ENCODE assay signal across 15 cellular contexts in genomic region chr17:17467720-17468119, GRCh38. TPM values are rescaled to one million over a fixed set of nuclear protein-coding genes. Genes with fewer than 3 reads are reported as not detected.
DNase-seq lines count a peak whose midpoint lies in the region; ATAC-seq and TF ChIP-seq lines count a peak whose summit lies in the region.
"Had no signal": no experiment of that assay in that cellular context is flagged by ENCODE, and none has a peak within 500 bp of the region (broad histone marks: within the 10 kb centered on the region; RNA-seq: fewer than 3 reads in every experiment).

No MANE protein-coding gene starts in this region.

- peaks cover 6% of the 10 kb centered on the region for H3K9me3 Mint-ChIP-seq in glutamatergic neuron (ENCODE audit: unreplicated experiment)
- no peaks in the 10 kb centered on the region for H3K9me3 Mint-ChIP-seq in mesothelial cell of epicardium
- H3K9me3 Mint-ChIP-seq: activated CD4-positive, alpha-beta memory T cell treated with anti-CD3 and anti-CD28 coated beads for 36 hours; naive thymus-derived CD8-positive, alpha-beta T cell had no signal

- H3K4me3 ChIP-seq in HEK293 (ENCODE audit: low read depth, low read length): no peak overlapping the region
- H3K4me3 ChIP-seq: esophagus muscularis mucosa, psoas muscle had no signal

- DNase-seq in A172 (ENCODE audit: low spot score) (peak; percentile 28), T1000 (lab: John Stamatoyannopoulos, UW) (peak; percentile 41), glutamatergic neuron (peak; percentile 37), mesothelial cell of epicardium (ENCODE audit: low spot score in 2 of 2, unreplicated experiment in 2 of 2) (no peak), epidermal melanocyte (ENCODE audit: insufficient read length, low spot score) (no peak), germinal center (ENCODE audit: low spot score) (no peak)
- DNase-seq: activated CD4-positive, alpha-beta memory T cell treated with anti-CD3 and anti-CD28 coated beads for 36 hours; activated T-cell treated with anti-CD3 and anti-CD28 coated beads, Interleukin-2, amount 50 U/mL, for 48 hours; Calu3; cortex of kidney; naive thymus-derived CD8-positive, alpha-beta T cell; psoas muscle had no signal

- 0 out of 2 replicates have a peak overlapping the region, but pooled peaks have one; percentile 2 for H3K27ac ChIP-seq in HEK293 (ENCODE audit: extremely low read depth, low read depth, low read length)
- H3K27ac ChIP-seq: esophagus muscularis mucosa, psoas muscle had no signal

- H3K4me1 ChIP-seq in HEK293 (ENCODE audit: control insufficient read depth, insufficient read depth, low read length): 0 out of 2 replicates have a peak, but pooled peaks cover 2% of the 10 kb centered on the region
- H3K4me1 ChIP-seq: esophagus muscularis mucosa, psoas muscle had no signal

- H3K27me3 Mint-ChIP-seq in glutamatergic neuron (ENCODE audit: unreplicated experiment) (peaks cover 4% of the 10 kb centered on the region), mesothelial cell of epicardium (ENCODE audit: low read depth) (peaks cover 82% of the 10 kb centered on the region)

- TF ChIP-seq CTCF in HEK293 (tag by site-specific recombination; IDR thresholded peaks at IDR 0.05): no peak
- TF ChIP-seq CTCF in glutamatergic neuron (IDR thresholded peaks at IDR 0.05; ENCODE audit: partially characterized antibody, unreplicated experiment): no peak
- TF ChIP-seq CTCF in mesothelial cell of epicardium (IDR thresholded peaks at IDR 0.05; ENCODE audit: unreplicated experiment): no peak

- ATAC-seq in GM18870 (IDR thresholded peaks at IDR 0.05; ENCODE audit: unreplicated experiment): no peak
- ATAC-seq: naive thymus-derived CD8-positive, alpha-beta T cell had no signal

- peak overlapping the region; percentile 75 for H3K27ac Mint-ChIP-seq in glutamatergic neuron (ENCODE audit: unreplicated experiment)
- H3K27ac Mint-ChIP-seq in mesothelial cell of epicardium: no peak overlapping the region
- H3K27ac Mint-ChIP-seq: activated CD4-positive, alpha-beta memory T cell treated with anti-CD3 and anti-CD28 coated beads for 36 hours had no signal

- H3K36me3 ChIP-seq in HEK293 (ENCODE audit: control insufficient read depth in 2 of 2, insufficient read depth in 1 of 2, low read length in 2 of 2): no peaks in the 10 kb centered on the region
- H3K36me3 ChIP-seq: esophagus muscularis mucosa had no signal

- H3K4me3 Mint-ChIP-seq in glutamatergic neuron (ENCODE audit: unreplicated experiment) (no peak overlapping the region), mesothelial cell of epicardium (no peak overlapping the region)
- H3K4me3 Mint-ChIP-seq: activated CD4-positive, alpha-beta memory T cell treated with anti-CD3 and anti-CD28 coated beads for 36 hours; naive thymus-derived CD8-positive, alpha-beta T cell had no signal

- H3K4me1 Mint-ChIP-seq in glutamatergic neuron (ENCODE audit: low read depth, unreplicated experiment) (peaks cover 29% of the 10 kb centered on the region), mesothelial cell of epicardium (no peaks in the 10 kb centered on the region)
- H3K4me1 Mint-ChIP-seq: naive thymus-derived CD8-positive, alpha-beta T cell had no signal

- no peaks in the 10 kb centered on the region for H3K36me3 Mint-ChIP-seq in glutamatergic neuron (ENCODE audit: unreplicated experiment)
- H3K36me3 Mint-ChIP-seq in mesothelial cell of epicardium: no peaks in the 10 kb centered on the region
- H3K36me3 Mint-ChIP-seq: activated CD4-positive, alpha-beta memory T cell treated with anti-CD3 and anti-CD28 coated beads for 36 hours; naive thymus-derived CD8-positive, alpha-beta T cell had no signal

- CTCF ChIA-PET in HEK293 (lab: Yijun Ruan, JAX): interaction anchor here (0.6 to 2.2 kb wide), 4 partner anchors 29 to 485 kb away, joined by 3 to 13 read pairs (median 7); partner anchors contain the start of gene RASD1

- no peaks in the 10 kb centered on the region for H3K9me3 ChIP-seq in HEK293 (ENCODE audit: control insufficient read depth, insufficient read depth, low read depth, low read length)
- H3K9me3 ChIP-seq: esophagus muscularis mucosa, psoas muscle had no signal

- POLR2A ChIA-PET in HEK293 (lab: Yijun Ruan, JAX): interaction anchor here (2.0 kb wide), 1 partner anchor 29 kb away, joined by 6 read pairs; the partner anchor contains the start of gene RASD1

TF ChIP-seq in HEK293, 187 proteins besides CTCF, POLR2A, EP300 and RAD21:
- TF ChIP-seq ZBTB17 (tag by site-specific recombination; IDR thresholded peaks at IDR 0.05): peak; percentile 52; the same call in 1 of the 2 replicates
- 0 out of 2 replicates have a peak, but pooled peaks have one; percentile 20 for TF ChIP-seq KLF17 (tag by site-specific recombination; IDR thresholded peaks at IDR 0.05)
- no peak for TF ChIP-seq ZNF248 (tag by site-specific recombination; IDR thresholded peaks at IDR 0.05)
TF ChIP-seq in HEK293: peak in this region for 2.

RNA-seq across cellular contexts. Expression of gene MED9, which starts 9.1 kb away (rescaled TPM):
- total RNA-seq in A172 (2014; rRNA removed; shearing (Covaris generic)): 6.4 and 9.9 TPM in 2 replicates
- total RNA-seq in glutamatergic neuron (ENCODE audit: unreplicated experiment) (23.2 TPM), mesothelial cell of epicardium (17.9 to 20.1 TPM (median 18.9 TPM) in 3 replicates)

RNA-seq across cellular contexts. Expression of gene RASD1, which starts 28.5 kb away (rescaled TPM):
- not detected in 2 replicates for total RNA-seq in A172 (2014; rRNA removed; shearing (Covaris generic))
- total RNA-seq in glutamatergic neuron (ENCODE audit: unreplicated experiment) (140 TPM), mesothelial cell of epicardium (1.9 to 2.8 TPM (median 2.1 TPM) in 3 replicates)
- total RNA-seq: Calu3 had no signal

Comparison
In these comparisons a context has a peak if more than half of its experiments do, and no peak if none do; other contexts are left out.
1. DNase-seq: peak in A172 (single experiment), T1000 (single experiment) and glutamatergic neuron (single experiment); none in mesothelial cell of epicardium (0 of 2), epidermal melanocyte (single experiment) and germinal center (single experiment).
2. RNA of gene RASD1, which starts 28.5 kb away (total RNA-seq): 140 TPM in glutamatergic neuron (single experiment); 1.9 to 2.8 TPM in mesothelial cell of epicardium and not detected in A172; every median in the first group is over 10 times any median in the second.